17 cellular contexts compared by ENCODE assay signal in the genomic region with DNA sequence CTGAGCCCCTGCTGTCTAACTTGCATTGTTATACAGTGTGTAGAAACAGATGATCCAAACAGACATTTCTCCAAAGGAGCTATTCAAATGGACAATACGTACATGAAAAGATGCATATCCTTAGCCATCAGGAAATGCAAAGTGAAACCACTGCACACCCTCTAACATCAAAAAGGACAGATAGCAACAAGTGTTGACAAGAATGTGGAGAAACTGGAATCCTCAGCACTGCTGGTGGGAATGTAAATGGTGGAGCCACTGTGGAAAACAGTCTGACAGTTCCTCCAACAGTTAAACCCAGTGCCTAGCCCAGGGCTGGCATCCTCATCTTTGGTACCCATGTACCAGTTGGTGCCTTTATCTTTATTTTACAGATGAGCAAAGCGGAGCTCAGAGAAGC. TPM values are rescaled to one million over a fixed set of nuclear protein-coding genes. Genes with fewer than 3 reads are reported as not detected.
"Had no signal": no experiment of that assay in that cellular context is flagged by ENCODE, and none has a peak within 500 bp of the region (broad histone marks: within the 10 kb centered on the region; RNA-seq: fewer than 3 reads in every experiment).

No MANE protein-coding gene starts in this region.

- H3K4me3 Mint-ChIP-seq: activated CD4-positive, alpha-beta T cell treated with anti-CD3 and anti-CD28 coated beads, Interleukin-2, amount 10 ng/mL, durations not matched to agents 24 days and 14 days; activated naive CD8-positive, alpha-beta T cell; nephron had no signal

- DNase-seq: activated CD4-positive, alpha-beta T cell treated with anti-CD3 and anti-CD28 coated beads, Interleukin-2, amount 10 ng/mL, durations not matched to agents 24 days and 14 days; anterior cingulate cortex; dorsolateral prefrontal cortex; esophagus squamous epithelium; foreskin fibroblast; psoas muscle; right lobe of liver; stimulated activated naive CD4-positive, alpha-beta T cell; upper lobe of right lung had no signal

- ATAC-seq: psoas muscle, right lobe of liver, upper lobe of right lung had no signal

- H3K27ac Mint-ChIP-seq: activated CD4-positive, alpha-beta T cell treated with anti-CD3 and anti-CD28 coated beads, Interleukin-2, amount 10 ng/mL, durations not matched to agents 24 days and 14 days; activated naive CD8-positive, alpha-beta T cell; nephron had no signal

- H3K9me3 Mint-ChIP-seq: activated CD4-positive, alpha-beta T cell treated with anti-CD3 and anti-CD28 coated beads, Interleukin-2, amount 10 ng/mL, durations not matched to agents 24 days and 14 days; nephron had no signal

- H3K4me3 ChIP-seq: dorsolateral prefrontal cortex, esophagus squamous epithelium, psoas muscle, right lobe of liver, suprapubic skin, upper lobe of right lung had no signal

- H3K9me3 ChIP-seq: esophagus squamous epithelium, psoas muscle, right lobe of liver, suprapubic skin, upper lobe of right lung had no signal

- H3K27me3 ChIP-seq: dorsolateral prefrontal cortex, esophagus squamous epithelium, right lobe of liver, suprapubic skin, upper lobe of right lung had no signal

- H3K27ac ChIP-seq: dorsolateral prefrontal cortex, esophagus squamous epithelium, psoas muscle, right lobe of liver, suprapubic skin, upper lobe of right lung had no signal

- H3K4me1 Mint-ChIP-seq: nephron had no signal

- H3K4me1 ChIP-seq: psoas muscle, right lobe of liver, suprapubic skin, upper lobe of right lung had no signal

- H3K27me3 Mint-ChIP-seq: activated CD4-positive, alpha-beta T cell treated with anti-CD3 and anti-CD28 coated beads, Interleukin-2, amount 10 ng/mL, durations not matched to agents 24 days and 14 days; activated naive CD8-positive, alpha-beta T cell had no signal

RNA-seq across cellular contexts. Expression of gene ORM2, which starts 8.5 kb away (rescaled TPM):
- total RNA-seq: activated CD4-positive, alpha-beta T cell treated with anti-CD3 and anti-CD28 coated beads, Interleukin-2, amount 10 ng/mL, durations not matched to agents 24 days and 14 days; chondrocyte; esophagus squamous epithelium; lung microvascular endothelial cell; mononuclear cell; osteoblast; psoas muscle; SK-MEL-5 had no signal

RNA-seq across cellular contexts. Expression of gene ORM1, which starts 15.3 kb away (rescaled TPM):
- total RNA-seq: activated CD4-positive, alpha-beta T cell treated with anti-CD3 and anti-CD28 coated beads, Interleukin-2, amount 10 ng/mL, durations not matched to agents 24 days and 14 days; chondrocyte; lung microvascular endothelial cell; mononuclear cell; osteoblast; SK-MEL-5 had no signal
